In the genomic region with DNA sequence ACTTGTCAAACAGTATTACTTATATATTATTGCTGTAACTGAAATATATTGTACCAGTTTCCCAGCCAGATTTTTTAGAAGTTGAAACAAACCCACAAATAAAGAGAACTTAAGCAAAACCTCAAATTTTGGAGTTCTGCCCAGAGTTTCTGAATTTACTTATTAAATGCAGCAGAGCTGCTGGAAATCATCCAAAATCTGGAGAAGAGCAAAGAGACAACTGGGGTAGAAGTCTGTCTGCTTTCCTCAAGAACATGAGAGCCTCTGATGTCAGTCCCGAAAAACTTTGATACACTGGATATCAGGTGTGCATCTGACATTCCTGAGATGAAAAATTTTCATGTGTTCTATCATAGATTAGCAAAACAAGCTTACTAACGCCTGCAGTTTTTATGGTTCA, we compare ENCODE assay signal across 11 cellular contexts.
DNase-seq lines count a peak whose midpoint lies in the region; ATAC-seq and TF ChIP-seq lines count a peak whose summit lies in the region.
"Had no signal": no experiment of that assay in that cellular context is flagged by ENCODE, and none has a peak within 500 bp of the region (broad histone marks: within the 10 kb centered on the region; RNA-seq: fewer than 3 reads in every experiment).

No MANE protein-coding gene starts in this region.

- H3K9me3 ChIP-seq in IMR-90 (ENCODE audit: control insufficient read depth, insufficient read depth, low read length) (no peaks in the 10 kb centered on the region), hepatocyte (ENCODE audit: low read depth) (no peaks in the 10 kb centered on the region)
- H3K9me3 ChIP-seq: upper lobe of left lung had no signal

- intact Hi-C loops in IMR-90 (cut with micrococcal nuclease): no loop called here

- no peaks in the 10 kb centered on the region for H3K79me1 ChIP-seq in IMR-90 (ENCODE audit: low read depth in 1 of 2, low read length in 2 of 2)

- no peak overlapping the region for H3K18ac ChIP-seq in IMR-90 (ENCODE audit: low read depth, low read length)

- H4K20me1 ChIP-seq in IMR-90 (ENCODE audit: insufficient read depth, low read length): no peaks in the 10 kb centered on the region
- H4K20me1 ChIP-seq in hepatocyte (ENCODE audit: insufficient read depth, poor library complexity, severe bottlenecking): no peaks in the 10 kb centered on the region

- no peak overlapping the region for H2AK5ac ChIP-seq in IMR-90 (ENCODE audit: low read depth, low read length)

- no peak overlapping the region for H4K91ac ChIP-seq in IMR-90 (ENCODE audit: insufficient read depth, low read depth, low read length)

- no peak overlapping the region for H4K8ac ChIP-seq in IMR-90 (ENCODE audit: low read depth in 2 of 2, low read length in 2 of 2)

- no peak overlapping the region for H2BK120ac ChIP-seq in IMR-90 (ENCODE audit: low read depth, low read length)

- no peak overlapping the region for H2BK15ac ChIP-seq in IMR-90 (ENCODE audit: low read depth, low read length)

- H3K4ac ChIP-seq in IMR-90 (ENCODE audit: low read depth, low read length): no peak overlapping the region

- dilution Hi-C loops in IMR-90 (cut with HindIII; ENCODE audit: low sequenced_read_pairs, unreplicated experiment): no loop called here

- H2AFZ ChIP-seq in IMR-90 (replicated peaks; ENCODE audit: low read length, poor library complexity) (no peak overlapping the region), hepatocyte (no peak overlapping the region)

- H3K9me1 ChIP-seq in IMR-90 (ENCODE audit: insufficient read depth, low read length): no peaks in the 10 kb centered on the region

- H3K4me3 ChIP-seq in AG04449 (ENCODE audit: low read depth, low read length): no peak overlapping the region
- no peak overlapping the region for H3K4me3 ChIP-seq in IMR-90 (ENCODE audit: insufficient read depth, low read depth, low read length)
- no peak overlapping the region for H3K4me3 ChIP-seq in hepatocyte
- H3K4me3 ChIP-seq: upper lobe of left lung had no signal

- no peak overlapping the region for H2BK20ac ChIP-seq in IMR-90 (ENCODE audit: low read depth, low read length)

- POLR2A ChIA-PET in AG04449 (lab: Yijun Ruan, JAX) (no interaction called here), IMR-90 (lab: Charles Lee; ENCODE audit: unreplicated experiment) (no interaction called here)

- no peak overlapping the region for H3K27ac ChIP-seq in IMR-90 (ENCODE audit: insufficient read depth, low read length)
- no peak overlapping the region for H3K27ac ChIP-seq in hepatocyte
- H3K27ac ChIP-seq: upper lobe of left lung had no signal

- H3K9ac ChIP-seq in IMR-90 (ENCODE audit: low read depth, low read length): no peak overlapping the region

- no peaks in the 10 kb centered on the region for H3K36me3 ChIP-seq in IMR-90 (ENCODE audit: control insufficient read depth, insufficient read depth, low read length)
- H3K36me3 ChIP-seq in hepatocyte (replicated peaks; ENCODE audit: insufficient read depth, low read depth): no peaks in the 10 kb centered on the region

- BruUV-seq in IMR-90 (replicated peaks; lab: Mats Ljungman, UMichigan): no TSS peak

- H2BK5ac ChIP-seq in IMR-90 (ENCODE audit: low read depth, low read length, poor library complexity, severe bottlenecking): no peak overlapping the region

- H3K27me3 ChIP-seq in IMR-90 (ENCODE audit: control insufficient read depth, insufficient read depth, low read length) (no peaks in the 10 kb centered on the region; the same call in 1 of the 2 replicates), hepatocyte (no peaks in the 10 kb centered on the region)
- H3K27me3 ChIP-seq: upper lobe of left lung had no signal

- H2AK9ac ChIP-seq in IMR-90 (replicated peaks; ENCODE audit: low read depth, low read length, poor library complexity): no peak overlapping the region

- ATAC-seq in IMR-90 (ENCODE audit: low read depth) (no peak; the same call in 1 of the 2 replicates), GM18909 (IDR thresholded peaks at IDR 0.05; ENCODE audit: poor library complexity, unreplicated experiment) (no peak)

- TF ChIP-seq RAD21 in IMR-90 (IDR thresholded peaks at IDR 0.05; ENCODE audit: low read length): no peak

- H3K14ac ChIP-seq in IMR-90 (replicated peaks; ENCODE audit: low read depth, low read length): no peak overlapping the region

- TF ChIP-seq CTCF in AG04449 (IDR thresholded peaks at IDR 0.05; ENCODE audit: insufficient read depth, low read length, missing control alignments): no peak
- TF ChIP-seq CTCF in IMR-90 (conservative IDR thresholded peaks at IDR 0.05; ENCODE audit: low read depth, low read length): no peak
- TF ChIP-seq CTCF in hepatocyte (IDR thresholded peaks at IDR 0.05; ENCODE audit: poor library complexity): no peak

- no peak overlapping the region for H3K4me2 ChIP-seq in IMR-90 (ENCODE audit: low read depth, low read length)
- H3K4me2 ChIP-seq in hepatocyte: no peak overlapping the region

- in situ Hi-C loops in IMR-90 (cut with MboI; ENCODE audit: low sequenced_read_pairs): no loop called here
- in situ Hi-C loops in ACHN (cut with HindIII; ENCODE audit: low pct_ligation_motif_present, low pct_unique_long_range_greater_than_20kb, low sequenced_read_pairs): no loop called here

- H3K23ac ChIP-seq in IMR-90 (ENCODE audit: low read depth, low read length): no peak overlapping the region

- no peak overlapping the region for H3K56ac ChIP-seq in IMR-90 (ENCODE audit: extremely low read depth, insufficient read depth, low read length)

- no peak for TF ChIP-seq POLR2A in IMR-90 (IDR thresholded peaks at IDR 0.05; ENCODE audit: low read depth, low read length)

- H4K5ac ChIP-seq in IMR-90 (ENCODE audit: low read depth, low read length): no peak overlapping the region

- no CpG with 5 or more reads among the region's 2 CpGs for WGBS in IMR-90 (ENCODE audit: extremely low coverage in 2 of 2, insufficient read length in 1 of 2), 2 experiments
- 69% methylated on average over 2 of the region's 2 CpGs for WGBS in hepatocyte (ENCODE audit: low lambda C conversion rate, missing lambda C conversion rate)

- CTCF ChIA-PET in AG04449 (lab: Yijun Ruan, JAX) (no interaction called here), IMR-90 (lab: Yijun Ruan, JAX) (no interaction called here)

- no peaks in the 10 kb centered on the region for H3K4me1 ChIP-seq in IMR-90 (ENCODE audit: control insufficient read depth, insufficient read depth, low read length)
- H3K4me1 ChIP-seq in hepatocyte (ENCODE audit: insufficient read depth): no peaks in the 10 kb centered on the region

- DNase-seq in AG04449 (ENCODE audit: low read depth, low spot score): peak; percentile 59
- DNase-seq in IMR-90: peak; percentile 79
- DNase-seq in amniotic epithelial cell (ENCODE audit: low read depth): peak; percentile 64
- peak; percentile 74 for DNase-seq in hepatocyte (ENCODE audit: low spot score)
- DNase-seq in DMS79 treated with DMSO at 0.1 percent for 48 hours (lab: John Stamatoyannopoulos, UW): no peak
- DNase-seq in ACHN: no peak
- DNase-seq in stimulated activated CD4-positive, alpha-beta T cell treated with anti-CD3 and anti-CD28 coated beads, Interleukin-2, amount 100 ng/mL, for 24 hours: no peak
- DNase-seq: NCI-H345, small intestine, upper lobe of left lung had no signal

- no peaks in the 10 kb centered on the region for H3K9me2 ChIP-seq in hepatocyte (replicated peaks; ENCODE audit: insufficient read depth)

- no peaks in the 10 kb centered on the region for H3K79me2 ChIP-seq in hepatocyte

TF ChIP-seq in IMR-90, 13 proteins besides CTCF, POLR2A, EP300 and RAD21:
- no peak for TF ChIP-seq ELK1 (IDR thresholded peaks at IDR 0.05; ENCODE audit: borderline replicate concordance, low read depth, low read length)
- TF ChIP-seq RFX5 (IDR thresholded peaks at IDR 0.05; ENCODE audit: low read depth, low read length): no peak
- no peak for TF ChIP-seq MAZ (IDR thresholded peaks at IDR 0.05; ENCODE audit: borderline replicate concordance, low read depth, low read length)

Comparison
In these comparisons a context has a peak if more than half of its experiments do, and no peak if none do; other contexts are left out.
1. DNase-seq: peak in AG04449 (single experiment), IMR-90 (single experiment), amniotic epithelial cell (single experiment) and hepatocyte (single experiment); none in DMS79 treated with DMSO at 0.1 percent for 48 hours (single experiment), ACHN (single experiment) and stimulated activated CD4-positive, alpha-beta T cell treated with anti-CD3 and anti-CD28 coated beads, Interleukin-2, amount 100 ng/mL, for 24 hours (0 of 2).